ENCODE assay signal across 18 cellular contexts in genomic region chr2:37554157-37554515, GRCh38.
"Had no signal": no experiment of that assay in that cellular context is flagged by ENCODE, and none has a peak within 500 bp of the region (broad histone marks: within the 10 kb centered on the region; RNA-seq: fewer than 3 reads in every experiment).

No MANE protein-coding gene starts in this region.

- ATAC-seq: body of pancreas; naive thymus-derived CD4-positive, alpha-beta T cell had no signal

- H3K36me3 ChIP-seq: esophagus squamous epithelium, prostate gland, right atrium auricular region, tibial artery had no signal

- H3K9me3 Mint-ChIP-seq: activated CD4-positive, alpha-beta memory T cell treated with anti-CD3 and anti-CD28 coated beads for 36 hours; activated T-helper 17 cell treated with anti-CD3 and anti-CD28 coated beads, Interleukin-2, amount 50 U/mL, for 72 hours; memory B cell; naive thymus-derived CD4-positive, alpha-beta T cell had no signal

- H3K27ac ChIP-seq: body of pancreas, esophagus squamous epithelium, prostate gland, right atrium auricular region, tibial artery had no signal

- H3K27ac Mint-ChIP-seq: activated CD4-positive, alpha-beta memory T cell treated with anti-CD3 and anti-CD28 coated beads for 36 hours; activated naive CD8-positive, alpha-beta T cell treated with anti-CD3 and anti-CD28 coated beads, Interleukin-2, amount 10 ng/mL, durations not matched to agents 7 days and 5 days; activated T-helper 17 cell treated with anti-CD3 and anti-CD28 coated beads, Interleukin-2, amount 50 U/mL, for 72 hours; memory B cell; naive thymus-derived CD4-positive, alpha-beta T cell had no signal

- H3K27me3 ChIP-seq: body of pancreas, esophagus squamous epithelium, right atrium auricular region, tibial artery had no signal

- DNase-seq: activated CD4-positive, alpha-beta memory T cell treated with anti-CD3 and anti-CD28 coated beads for 36 hours; activated naive CD4-positive, alpha-beta T cell treated with Interleukin-2 at 50 U/mL for 16 hours; activated naive CD8-positive, alpha-beta T cell treated with anti-CD3 and anti-CD28 coated beads, Interleukin-2, amount 10 ng/mL, durations not matched to agents 7 days and 5 days; body of pancreas; dermis blood vessel endothelial cell; effector memory CD4-positive, alpha-beta T cell; esophagus squamous epithelium; naive thymus-derived CD4-positive, alpha-beta T cell; stimulated activated CD4-positive, alpha-beta T cell treated with anti-CD3 and anti-CD28 coated beads, Interleukin-12 subunit alpha, Interleukin-12 subunit beta, amount 100 ng/mL, for 4 hours; stimulated activated CD4-positive, alpha-beta T cell treated with anti-CD3 and anti-CD28 coated beads, Interleukin-1b, Interleukin-23, amount 100 ng/mL, for 48 hours; stimulated activated naive CD4-positive, alpha-beta T cell treated with Interleukin-2 at 50 U/mL for 16 hours; T1000; tibial artery had no signal

- H3K36me3 Mint-ChIP-seq: activated CD4-positive, alpha-beta memory T cell treated with anti-CD3 and anti-CD28 coated beads for 36 hours; activated naive CD8-positive, alpha-beta T cell treated with anti-CD3 and anti-CD28 coated beads, Interleukin-2, amount 10 ng/mL, durations not matched to agents 7 days and 5 days; memory B cell; naive thymus-derived CD4-positive, alpha-beta T cell had no signal

- H3K27me3 Mint-ChIP-seq: activated CD4-positive, alpha-beta memory T cell treated with anti-CD3 and anti-CD28 coated beads for 36 hours; activated naive CD8-positive, alpha-beta T cell treated with anti-CD3 and anti-CD28 coated beads, Interleukin-2, amount 10 ng/mL, durations not matched to agents 7 days and 5 days; activated T-helper 17 cell treated with anti-CD3 and anti-CD28 coated beads, Interleukin-2, amount 50 U/mL, for 72 hours; memory B cell; naive thymus-derived CD4-positive, alpha-beta T cell had no signal

- FAIRE-seq: endothelial cell of umbilical vein had no signal

- H3K4me1 ChIP-seq: body of pancreas, esophagus squamous epithelium, prostate gland, right atrium auricular region, tibial artery had no signal

- H3K4me3 ChIP-seq: body of pancreas, esophagus squamous epithelium, prostate gland, right atrium auricular region, tibial artery had no signal

- H3K4me3 Mint-ChIP-seq: activated CD4-positive, alpha-beta memory T cell treated with anti-CD3 and anti-CD28 coated beads for 36 hours; activated naive CD8-positive, alpha-beta T cell treated with anti-CD3 and anti-CD28 coated beads, Interleukin-2, amount 10 ng/mL, durations not matched to agents 7 days and 5 days; activated T-helper 17 cell treated with anti-CD3 and anti-CD28 coated beads, Interleukin-2, amount 50 U/mL, for 72 hours; memory B cell; naive thymus-derived CD4-positive, alpha-beta T cell had no signal

- H3K9me3 ChIP-seq: body of pancreas, esophagus squamous epithelium, prostate gland, right atrium auricular region, tibial artery had no signal
